15 cellular contexts compared by ENCODE assay signal in the genomic region with DNA sequence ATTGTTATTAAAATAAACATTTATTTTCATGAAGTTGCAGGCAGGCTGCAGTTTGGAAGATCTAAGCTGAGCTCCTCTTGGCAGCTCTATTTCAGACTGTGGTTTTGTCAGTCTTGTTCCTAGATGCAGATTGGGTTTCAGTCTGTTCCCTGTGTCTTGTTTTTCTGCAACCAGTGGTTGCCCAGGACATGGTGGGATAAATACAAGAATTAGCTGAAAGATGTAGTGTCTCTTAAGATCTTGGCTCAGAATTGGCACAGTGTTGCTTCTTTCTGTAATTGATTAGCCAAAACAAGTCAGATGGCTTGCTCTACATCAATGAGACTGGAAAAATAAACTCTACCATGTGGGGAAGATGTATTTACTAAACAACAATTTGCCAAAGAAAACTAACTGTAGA.
DNase-seq lines count a peak whose midpoint lies in the region; TF ChIP-seq lines count a peak whose summit lies in the region.
"Had no signal": no experiment of that assay in that cellular context is flagged by ENCODE, and none has a peak within 500 bp of the region (broad histone marks: within the 10 kb centered on the region; RNA-seq: fewer than 3 reads in every experiment).

No MANE protein-coding gene starts in this region.

- no peaks in the 10 kb centered on the region for H3K9me2 ChIP-seq in PC-9 (ENCODE audit: insufficient read depth)

- no peaks in the 10 kb centered on the region for H3K9me3 ChIP-seq in esophagus muscularis mucosa
- no peaks in the 10 kb centered on the region for H3K9me3 ChIP-seq in PC-9 (ENCODE audit: insufficient read depth, low read depth)
- H3K9me3 ChIP-seq: BLaER1 treated with 17β-estradiol and CSF1 and Interleukin-3, amounts not matched to agents 10 nM and 100 nM; HAP-1 had no signal

- peak; percentile 42 for DNase-seq in Caki2 (ENCODE audit: low read depth)
- DNase-seq in esophagus muscularis mucosa (ENCODE audit: extremely low spot score) = peak; percentile 68
- peak; percentile 54 for DNase-seq in fibroblast of the conjunctiva (ENCODE audit: low read depth)
- DNase-seq in renal cortical epithelial cell (ENCODE audit: low read depth) = peak; percentile 96
- no peak for DNase-seq in PC-9
- DNase-seq in central memory CD4-positive, alpha-beta T cell = no peak
- no peak for DNase-seq in HT-29 (ENCODE audit: low spot score)
- DNase-seq: 8988T; ACHN; CD4-positive, CD25-positive, alpha-beta regulatory T cell; DMS153; DMS79 treated with DMSO at 0.1 percent for 48 hours; EL had no signal

- POLR2A ChIA-PET in PC-9 (lab: Charles Lee; ENCODE audit: unreplicated experiment) = no interaction called here

- intact Hi-C loops in esophagus muscularis mucosa (cut with DNase I) (no loop called here), PC-9 (cut with micrococcal nuclease; ENCODE audit: unreplicated experiment) (no loop called here)

- H3K4me1 ChIP-seq in esophagus muscularis mucosa (no peaks in the 10 kb centered on the region), PC-9 (replicated peaks; ENCODE audit: insufficient read depth) (peaks cover 25% of the 10 kb centered on the region)
- H3K4me1 ChIP-seq: HAP-1 had no signal

- H3K36me3 ChIP-seq in esophagus muscularis mucosa = no peaks in the 10 kb centered on the region
- no peaks in the 10 kb centered on the region for H3K36me3 ChIP-seq in PC-9 (ENCODE audit: low read depth)
- H3K36me3 ChIP-seq: BLaER1 treated with 17β-estradiol and CSF1 and Interleukin-3, amounts not matched to agents 10 nM and 100 nM; HAP-1 had no signal

- TF ChIP-seq CTCF in esophagus muscularis mucosa (IDR thresholded peaks at IDR 0.05) (no peak), PC-9 (conservative IDR thresholded peaks at IDR 0.05) (no peak)

- TF ChIP-seq EP300 in esophagus muscularis mucosa (IDR thresholded peaks at IDR 0.05) = no peak

- H3K27ac ChIP-seq in esophagus muscularis mucosa (replicated peaks in 1 of 4) (no peak overlapping the region), PC-9 (no peak overlapping the region)
- H3K27ac ChIP-seq: BLaER1 treated with 17β-estradiol and CSF1 and Interleukin-3, amounts not matched to agents 10 nM and 100 nM had no signal

- H3K79me2 ChIP-seq in PC-9 (ENCODE audit: low read depth) = no peaks in the 10 kb centered on the region

- no peak overlapping the region for H2AFZ ChIP-seq in PC-9

- H3K4me2 ChIP-seq in PC-9 = no peak overlapping the region
- H3K4me2 ChIP-seq: BLaER1 treated with 17β-estradiol and CSF1 and Interleukin-3, amounts not matched to agents 10 nM and 100 nM had no signal

- CTCF ChIA-PET in PC-9 (lab: Charles Lee) = no interaction called here

- TF ChIP-seq POLR2A in esophagus muscularis mucosa (IDR thresholded peaks at IDR 0.05; ENCODE audit: low read depth) = no peak

- in situ Hi-C loops in Caki2 (cut with HindIII; ENCODE audit: low pct_unique_long_range_greater_than_20kb, low sequenced_read_pairs) = no loop called here

- no peaks in the 10 kb centered on the region for H4K20me1 ChIP-seq in PC-9 (ENCODE audit: insufficient read depth)
- H4K20me1 ChIP-seq: BLaER1 treated with 17β-estradiol and CSF1 and Interleukin-3, amounts not matched to agents 10 nM and 100 nM had no signal

- no peak overlapping the region for H3K4me3 ChIP-seq in esophagus muscularis mucosa
- no peak overlapping the region for H3K4me3 ChIP-seq in PC-9
- H3K4me3 ChIP-seq: BLaER1 treated with 17β-estradiol and CSF1 and Interleukin-3, amounts not matched to agents 10 nM and 100 nM; HAP-1 had no signal

- H3K27me3 ChIP-seq in esophagus muscularis mucosa (no peaks in the 10 kb centered on the region), PC-9 (ENCODE audit: insufficient read depth, low read depth) (no peaks in the 10 kb centered on the region)
- H3K27me3 ChIP-seq: BLaER1 treated with 17β-estradiol and CSF1 and Interleukin-3, amounts not matched to agents 10 nM and 100 nM had no signal

- no TSS peak for BruUV-seq in PC-9 (replicated peaks; lab: Mats Ljungman, UMichigan)

- H3F3A ChIP-seq in PC-9 (ENCODE audit: insufficient read depth, low read depth) = peaks cover 19% of the 10 kb centered on the region

Comparison
In these comparisons a context has a peak if more than half of its experiments do, and no peak if none do; other contexts are left out.
1. DNase-seq: peak in Caki2 (single experiment), esophagus muscularis mucosa (single experiment), fibroblast of the conjunctiva (single experiment) and renal cortical epithelial cell (single experiment); none in PC-9 (0 of 2), central memory CD4-positive, alpha-beta T cell (single experiment) and HT-29 (single experiment).